Comparison of ENCODE assay signal across 9 cellular contexts in the genomic region with DNA sequence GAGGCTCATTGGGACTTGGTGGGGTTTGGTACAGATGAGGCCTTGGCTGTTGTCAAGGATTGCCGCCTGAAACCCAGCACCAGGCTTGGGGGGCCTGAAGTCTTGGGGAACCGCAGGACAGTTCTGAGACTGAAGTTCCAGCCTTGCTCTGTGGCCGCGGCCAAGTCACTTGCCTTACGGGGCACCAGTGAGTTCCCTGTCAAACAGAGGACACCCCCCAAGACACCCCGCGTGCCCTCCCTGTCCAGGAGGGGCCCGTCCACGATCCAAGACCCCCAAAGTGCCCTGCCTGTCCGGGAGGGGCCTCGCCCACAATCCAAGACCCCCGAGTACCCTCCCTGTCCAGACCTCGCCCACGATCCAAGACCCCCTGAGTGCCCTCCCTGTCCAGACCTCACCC. TPM values are rescaled to one million over a fixed set of nuclear protein-coding genes. Genes with fewer than 3 reads are reported as not detected.
DNase-seq lines count a peak whose midpoint lies in the region; ATAC-seq and TF ChIP-seq lines count a peak whose summit lies in the region.
"Had no signal": no experiment of that assay in that cellular context is flagged by ENCODE, and none has a peak within 500 bp of the region (broad histone marks: within the 10 kb centered on the region; RNA-seq: fewer than 3 reads in every experiment).

No MANE protein-coding gene starts in this region.

- no peaks in the 10 kb centered on the region for H3K9me3 Mint-ChIP-seq in activated naive CD4-positive, alpha-beta T cell treated with anti-CD3 and anti-CD28 coated beads for 36 hours

- no peak for DNase-seq in activated naive CD4-positive, alpha-beta T cell treated with anti-CD3 and anti-CD28 coated beads for 36 hours
- DNase-seq in activated naive CD4-positive, alpha-beta T cell treated with anti-CD3 and anti-CD28 coated beads, Interleukin-2, amount 50 U/mL, for 16 hours, result no peak
- DNase-seq in ascending aorta (ENCODE audit: low spot score in 2 of 2) (no peak), mesendoderm (no peak), transverse colon (peak; percentile 14), cortex of kidney (lab: John Stamatoyannopoulos, UW) (no peak)

- peak overlapping the region; percentile 94 for H3K9ac ChIP-seq in mesendoderm (ENCODE audit: low read length)

- H3K9me3 ChIP-seq in ascending aorta, result no peaks in the 10 kb centered on the region
- H3K9me3 ChIP-seq in transverse colon, result no peaks in the 10 kb centered on the region

- no peaks in the 10 kb centered on the region for H3K27me3 ChIP-seq in ascending aorta
- no peaks in the 10 kb centered on the region for H3K27me3 ChIP-seq in mesendoderm (ENCODE audit: insufficient read depth, low read length, poor library complexity)
- no peaks in the 10 kb centered on the region for H3K27me3 ChIP-seq in transverse colon

- TF ChIP-seq EP300 in transverse colon (IDR thresholded peaks at IDR 0.05; ENCODE audit: low read depth), result no peak

- no peak overlapping the region for H4K5ac ChIP-seq in mesendoderm (ENCODE audit: low read length)

- no peak overlapping the region for H2BK5ac ChIP-seq in mesendoderm (ENCODE audit: low read length)

- H3K79me2 ChIP-seq in mesendoderm (ENCODE audit: control insufficient read depth, insufficient read depth, low read length), result peaks cover 35% of the 10 kb centered on the region

- intact Hi-C loops in activated naive CD4-positive, alpha-beta T cell treated with anti-CD3 and anti-CD28 coated beads for 36 hours (cut with micrococcal nuclease), result loop anchor here (5.0 kb wide), 1 partner anchor 128 kb away; the partner anchor contains the start of gene RNF126
- intact Hi-C loops in ascending aorta (cut with DNase I) (no loop called here), transverse colon (cut with DNase I; ENCODE audit: low total_unique reads) (loop anchor here (5.0 kb wide), 1 partner anchor 38 kb away; the partner anchor contains the start of gene BSG)

- no peak overlapping the region for H3K27ac Mint-ChIP-seq in activated naive CD4-positive, alpha-beta T cell treated with anti-CD3 and anti-CD28 coated beads for 36 hours

- H4K8ac ChIP-seq in mesendoderm (ENCODE audit: low read depth, low read length), result no peak overlapping the region

- no peak overlapping the region for H2AK5ac ChIP-seq in mesendoderm (ENCODE audit: low read length)

- WGBS in mesendoderm (ENCODE audit: extremely low coverage, insufficient coverage, low lambda C conversion rate), result no CpG with 5 or more reads among the region's 14 CpGs
- WGBS in transverse colon (ENCODE audit: low coverage in 1 of 2), 2 donors, result 80 to 86% methylated on average over 1 to 11 of the region's 14 CpGs

- H3K27ac ChIP-seq in ascending aorta, result peak overlapping the region; percentile 89 to 93
- no peak overlapping the region for H3K27ac ChIP-seq in mesendoderm (ENCODE audit: low read depth, low read length)
- H3K27ac ChIP-seq in transverse colon, result peak overlapping the region; percentile 99

- no peak overlapping the region for H2BK120ac ChIP-seq in mesendoderm (ENCODE audit: low read depth, low read length)

- H3K23ac ChIP-seq in mesendoderm (ENCODE audit: low read length), result no peak overlapping the region

- no peak for ATAC-seq in GM18502 (IDR thresholded peaks at IDR 0.05; ENCODE audit: poor library complexity, unreplicated experiment)
- no peak for ATAC-seq in HG03280 (IDR thresholded peaks at IDR 0.05; ENCODE audit: unreplicated experiment)

- no peaks in the 10 kb centered on the region for H3K27me3 Mint-ChIP-seq in activated naive CD4-positive, alpha-beta T cell treated with anti-CD3 and anti-CD28 coated beads for 36 hours (ENCODE audit: low read depth)

- peaks cover 24% of the 10 kb centered on the region for H3K4me1 Mint-ChIP-seq in activated naive CD4-positive, alpha-beta T cell treated with anti-CD3 and anti-CD28 coated beads for 36 hours (ENCODE audit: low read depth)

- in situ Hi-C loops in transverse colon (cut with MboI; ENCODE audit: low pct_ligation_motif_present in 1 of 4, low pct_unique_long_range_greater_than_20kb in 1 of 4, low sequenced_read_pairs in 3 of 4), result no loop called here

- no peak overlapping the region for H3K4me2 ChIP-seq in mesendoderm (ENCODE audit: low read length)

- peak overlapping the region; percentile 91 to 99 for H3K4me3 ChIP-seq in ascending aorta
- H3K4me3 ChIP-seq in mesendoderm (ENCODE audit: low read length), result no peak overlapping the region
- H3K4me3 ChIP-seq in transverse colon, result peak overlapping the region in 1 of 4 donors; percentile 94

- peaks cover 19% of the 10 kb centered on the region for H3K79me1 ChIP-seq in mesendoderm (ENCODE audit: low read length)

- H3K36me3 ChIP-seq in ascending aorta (peaks cover 38 to 39% of the 10 kb centered on the region in 2 donors), mesendoderm (ENCODE audit: control insufficient read depth, insufficient read depth, low read length) (peaks cover 2% of the 10 kb centered on the region), transverse colon (peaks cover 0 to 19% (median 4%) of the 10 kb centered on the region in 4 donors)

- no peak overlapping the region for H3K18ac ChIP-seq in mesendoderm (ENCODE audit: low read length)

- TF ChIP-seq CTCF in ascending aorta (IDR thresholded peaks at IDR 0.05), result no peak
- TF ChIP-seq CTCF in transverse colon (IDR thresholded peaks at IDR 0.05), result no peak

- H2BK15ac ChIP-seq in mesendoderm (replicated peaks; ENCODE audit: low read depth), result no peak overlapping the region

- peaks cover 4% of the 10 kb centered on the region for H3K36me3 Mint-ChIP-seq in activated naive CD4-positive, alpha-beta T cell treated with anti-CD3 and anti-CD28 coated beads for 36 hours (ENCODE audit: low read depth)

- H3K56ac ChIP-seq in mesendoderm (ENCODE audit: low read length), result no peak overlapping the region

- CTCF ChIA-PET in activated naive CD4-positive, alpha-beta T cell treated with anti-CD3 and anti-CD28 coated beads for 36 hours (lab: Charles Lee), result interaction anchor here (3.2 kb wide), 1 partner anchor 23 kb away, joined by 32 read pairs; no protein-coding TSS in a partner anchor

- H3K4me1 ChIP-seq in ascending aorta (peaks cover 16 to 24% of the 10 kb centered on the region in 2 donors), mesendoderm (ENCODE audit: control insufficient read depth, low read depth, low read length) (peaks cover 4% of the 10 kb centered on the region), transverse colon (peaks cover 14 to 32% (median 28%) of the 10 kb centered on the region in 4 donors)

- peak overlapping the region; percentile 12 for H3K4me3 Mint-ChIP-seq in activated naive CD4-positive, alpha-beta T cell treated with anti-CD3 and anti-CD28 coated beads for 36 hours

- no peak for TF ChIP-seq POLR2A in transverse colon (IDR thresholded peaks at IDR 0.05)

- H3K4ac ChIP-seq in mesendoderm (ENCODE audit: low read depth, low read length), result no peak overlapping the region

RNA-seq across cellular contexts. Expression of gene CDC34, which starts 2.5 kb away (rescaled TPM):
- 10 to 100 TPM; 42.1 to 42.5 TPM for total RNA-seq in activated naive CD4-positive, alpha-beta T cell treated with anti-CD3 and anti-CD28 coated beads for 36 hours
- total RNA-seq in ascending aorta (124 TPM), transverse colon (100 to 1,000 TPM in 3 of 4 donors, 10 to 100 TPM in 1; 72.0 to 116 (median 103) TPM)
- polyA plus RNA-seq in mesendoderm (2013, experiment 1 of 2), result 78.8 TPM
- 81.6 TPM for polyA plus RNA-seq in mesendoderm (2013, experiment 2 of 2)

RNA-seq across cellular contexts. Expression of gene GZMM, which starts 9.8 kb away (rescaled TPM):
- total RNA-seq in activated naive CD4-positive, alpha-beta T cell treated with anti-CD3 and anti-CD28 coated beads for 36 hours, result 10 to 100 TPM; 20.7 TPM
- total RNA-seq in ascending aorta, result not detected
- 0.13 TPM for polyA plus RNA-seq in mesendoderm (2013, experiment 1 of 2)
- polyA plus RNA-seq in mesendoderm (2013, experiment 2 of 2), result 0.25 TPM
- 1 to 10 TPM in 2 of 4 donors, not detected in 2; 1.1 to 1.8 TPM for total RNA-seq in transverse colon
- total RNA-seq: myocyte had no signal

RNA-seq across cellular contexts. Expression of gene TPGS1, which starts 26.8 kb away (rescaled TPM):
- 1 to 10 TPM; 4.2 to 5.1 TPM for total RNA-seq in activated naive CD4-positive, alpha-beta T cell treated with anti-CD3 and anti-CD28 coated beads for 36 hours
- total RNA-seq in ascending aorta (89.2 TPM), transverse colon (100 to 1,000 TPM in 1 of 4 donors, 10 to 100 TPM in 3; 18.0 to 103 (median 43.8) TPM)
- 3.2 TPM for polyA plus RNA-seq in mesendoderm (2013, experiment 1 of 2)
- polyA plus RNA-seq in mesendoderm (2013, experiment 2 of 2), result 3.1 TPM

RNA-seq across cellular contexts. Expression of gene MADCAM1, which starts 37.8 kb away (rescaled TPM):
- total RNA-seq in activated naive CD4-positive, alpha-beta T cell treated with anti-CD3 and anti-CD28 coated beads for 36 hours, result under 1 TPM; 0.24 to 0.37 TPM
- total RNA-seq in ascending aorta (not detected), transverse colon (1 to 10 TPM in 3 of 4 donors, under 1 TPM in 1; 0.68 to 6.7 (median 2.9) TPM)
- 0.18 TPM for polyA plus RNA-seq in mesendoderm (2013, experiment 1 of 2)
- polyA plus RNA-seq in mesendoderm (2013, experiment 2 of 2), result 0.24 TPM

RNA-seq across cellular contexts. Expression of gene BSG, which starts 38.3 kb away (rescaled TPM):
- total RNA-seq in activated naive CD4-positive, alpha-beta T cell treated with anti-CD3 and anti-CD28 coated beads for 36 hours, result 100 to 1,000 TPM; 160 to 161 TPM
- total RNA-seq in ascending aorta (647 TPM), transverse colon (1,000 to 10,000 TPM in 3 of 4 donors, 100 to 1,000 TPM in 1; 909 to 2,228 (median 1,224) TPM)
- 492 TPM for polyA plus RNA-seq in mesendoderm (2013, experiment 1 of 2)
- polyA plus RNA-seq in mesendoderm (2013, experiment 2 of 2), result 502 TPM

Comparison
In these comparisons a context has a peak if more than half of its experiments do, and no peak if none do; other contexts are left out.
1. RNA of gene GZMM, which starts 9.8 kb away (total RNA-seq): 20.7 TPM in activated naive CD4-positive, alpha-beta T cell treated with anti-CD3 and anti-CD28 coated beads for 36 hours; 1.1 to 1.8 TPM in transverse colon and not detected in ascending aorta (single experiment); every median in the first group is over 4 times any median in the second.